1 cellular context compared by ENCODE assay signal in the genomic region with DNA sequence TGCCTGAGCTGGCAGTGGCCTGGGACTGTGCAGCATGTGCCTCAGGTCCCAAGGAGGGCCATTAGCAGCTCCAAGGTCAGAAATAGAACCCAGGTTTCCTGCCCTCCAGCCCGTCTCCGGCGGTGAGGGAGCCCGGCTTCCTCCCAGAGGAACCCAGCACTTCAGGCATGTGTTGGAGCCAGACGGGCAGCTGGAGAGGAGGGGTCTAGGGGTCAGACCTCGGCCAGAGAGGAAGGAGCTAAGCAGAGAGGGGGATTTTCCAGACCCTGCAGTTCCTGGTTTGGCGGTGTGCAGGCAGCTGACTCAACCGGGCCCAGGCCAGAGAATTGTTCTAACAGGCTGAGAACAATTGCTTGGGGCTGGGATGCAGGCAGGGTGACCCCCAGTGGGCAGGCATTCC.
TF ChIP-seq lines count a peak whose summit lies in the region.

No MANE protein-coding gene starts in this region.

TF ChIP-seq in HepG2, 621 proteins besides CTCF, POLR2A, EP300 and RAD21:
- TF ChIP-seq, protein P1, sequence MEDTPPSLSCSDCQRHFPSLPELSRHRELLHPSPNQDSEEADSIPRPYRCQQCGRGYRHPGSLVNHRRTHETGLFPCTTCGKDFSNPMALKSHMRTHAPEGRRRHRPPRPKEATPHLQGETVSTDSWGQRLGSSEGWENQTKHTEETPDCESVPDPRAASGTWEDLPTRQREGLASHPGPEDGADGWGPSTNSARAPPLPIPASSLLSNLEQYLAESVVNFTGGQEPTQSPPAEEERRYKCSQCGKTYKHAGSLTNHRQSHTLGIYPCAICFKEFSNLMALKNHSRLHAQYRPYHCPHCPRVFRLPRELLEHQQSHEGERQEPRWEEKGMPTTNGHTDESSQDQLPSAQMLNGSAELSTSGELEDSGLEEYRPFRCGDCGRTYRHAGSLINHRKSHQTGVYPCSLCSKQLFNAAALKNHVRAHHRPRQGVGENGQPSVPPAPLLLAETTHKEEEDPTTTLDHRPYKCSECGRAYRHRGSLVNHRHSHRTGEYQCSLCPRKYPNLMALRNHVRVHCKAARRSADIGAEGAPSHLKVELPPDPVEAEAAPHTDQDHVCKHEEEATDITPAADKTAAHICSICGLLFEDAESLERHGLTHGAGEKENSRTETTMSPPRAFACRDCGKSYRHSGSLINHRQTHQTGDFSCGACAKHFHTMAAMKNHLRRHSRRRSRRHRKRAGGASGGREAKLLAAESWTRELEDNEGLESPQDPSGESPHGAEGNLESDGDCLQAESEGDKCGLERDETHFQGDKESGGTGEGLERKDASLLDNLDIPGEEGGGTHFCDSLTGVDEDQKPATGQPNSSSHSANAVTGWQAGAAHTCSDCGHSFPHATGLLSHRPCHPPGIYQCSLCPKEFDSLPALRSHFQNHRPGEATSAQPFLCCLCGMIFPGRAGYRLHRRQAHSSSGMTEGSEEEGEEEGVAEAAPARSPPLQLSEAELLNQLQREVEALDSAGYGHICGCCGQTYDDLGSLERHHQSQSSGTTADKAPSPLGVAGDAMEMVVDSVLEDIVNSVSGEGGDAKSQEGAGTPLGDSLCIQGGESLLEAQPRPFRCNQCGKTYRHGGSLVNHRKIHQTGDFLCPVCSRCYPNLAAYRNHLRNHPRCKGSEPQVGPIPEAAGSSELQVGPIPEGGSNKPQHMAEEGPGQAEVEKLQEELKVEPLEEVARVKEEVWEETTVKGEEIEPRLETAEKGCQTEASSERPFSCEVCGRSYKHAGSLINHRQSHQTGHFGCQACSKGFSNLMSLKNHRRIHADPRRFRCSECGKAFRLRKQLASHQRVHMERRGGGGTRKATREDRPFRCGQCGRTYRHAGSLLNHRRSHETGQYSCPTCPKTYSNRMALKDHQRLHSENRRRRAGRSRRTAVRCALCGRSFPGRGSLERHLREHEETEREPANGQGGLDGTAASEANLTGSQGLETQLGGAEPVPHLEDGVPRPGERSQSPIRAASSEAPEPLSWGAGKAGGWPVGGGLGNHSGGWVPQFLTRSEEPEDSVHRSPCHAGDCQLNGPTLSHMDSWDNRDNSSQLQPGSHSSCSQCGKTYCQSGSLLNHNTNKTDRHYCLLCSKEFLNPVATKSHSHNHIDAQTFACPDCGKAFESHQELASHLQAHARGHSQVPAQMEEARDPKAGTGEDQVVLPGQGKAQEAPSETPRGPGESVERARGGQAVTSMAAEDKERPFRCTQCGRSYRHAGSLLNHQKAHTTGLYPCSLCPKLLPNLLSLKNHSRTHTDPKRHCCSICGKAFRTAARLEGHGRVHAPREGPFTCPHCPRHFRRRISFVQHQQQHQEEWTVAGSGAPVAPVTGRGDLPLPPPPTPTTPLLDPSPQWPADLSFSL (CRISPR knock-in tag; IDR thresholded peaks at IDR 0.05): no peak
- TF ChIP-seq, protein P2, sequence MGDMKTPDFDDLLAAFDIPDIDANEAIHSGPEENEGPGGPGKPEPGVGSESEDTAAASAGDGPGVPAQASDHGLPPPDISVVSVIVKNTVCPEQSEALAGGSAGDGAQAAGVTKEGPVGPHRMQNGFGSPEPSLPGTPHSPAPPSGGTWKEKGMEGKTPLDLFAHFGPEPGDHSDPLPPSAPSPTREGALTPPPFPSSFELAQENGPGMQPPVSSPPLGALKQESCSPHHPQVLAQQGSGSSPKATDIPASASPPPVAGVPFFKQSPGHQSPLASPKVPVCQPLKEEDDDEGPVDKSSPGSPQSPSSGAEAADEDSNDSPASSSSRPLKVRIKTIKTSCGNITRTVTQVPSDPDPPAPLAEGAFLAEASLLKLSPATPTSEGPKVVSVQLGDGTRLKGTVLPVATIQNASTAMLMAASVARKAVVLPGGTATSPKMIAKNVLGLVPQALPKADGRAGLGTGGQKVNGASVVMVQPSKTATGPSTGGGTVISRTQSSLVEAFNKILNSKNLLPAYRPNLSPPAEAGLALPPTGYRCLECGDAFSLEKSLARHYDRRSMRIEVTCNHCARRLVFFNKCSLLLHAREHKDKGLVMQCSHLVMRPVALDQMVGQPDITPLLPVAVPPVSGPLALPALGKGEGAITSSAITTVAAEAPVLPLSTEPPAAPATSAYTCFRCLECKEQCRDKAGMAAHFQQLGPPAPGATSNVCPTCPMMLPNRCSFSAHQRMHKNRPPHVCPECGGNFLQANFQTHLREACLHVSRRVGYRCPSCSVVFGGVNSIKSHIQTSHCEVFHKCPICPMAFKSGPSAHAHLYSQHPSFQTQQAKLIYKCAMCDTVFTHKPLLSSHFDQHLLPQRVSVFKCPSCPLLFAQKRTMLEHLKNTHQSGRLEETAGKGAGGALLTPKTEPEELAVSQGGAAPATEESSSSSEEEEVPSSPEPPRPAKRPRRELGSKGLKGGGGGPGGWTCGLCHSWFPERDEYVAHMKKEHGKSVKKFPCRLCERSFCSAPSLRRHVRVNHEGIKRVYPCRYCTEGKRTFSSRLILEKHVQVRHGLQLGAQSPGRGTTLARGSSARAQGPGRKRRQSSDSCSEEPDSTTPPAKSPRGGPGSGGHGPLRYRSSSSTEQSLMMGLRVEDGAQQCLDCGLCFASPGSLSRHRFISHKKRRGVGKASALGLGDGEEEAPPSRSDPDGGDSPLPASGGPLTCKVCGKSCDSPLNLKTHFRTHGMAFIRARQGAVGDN (CRISPR knock-in tag; IDR thresholded peaks at IDR 0.05): peak; percentile 28; the same call in 1 of the 2 replicates
